In the genomic region with DNA sequence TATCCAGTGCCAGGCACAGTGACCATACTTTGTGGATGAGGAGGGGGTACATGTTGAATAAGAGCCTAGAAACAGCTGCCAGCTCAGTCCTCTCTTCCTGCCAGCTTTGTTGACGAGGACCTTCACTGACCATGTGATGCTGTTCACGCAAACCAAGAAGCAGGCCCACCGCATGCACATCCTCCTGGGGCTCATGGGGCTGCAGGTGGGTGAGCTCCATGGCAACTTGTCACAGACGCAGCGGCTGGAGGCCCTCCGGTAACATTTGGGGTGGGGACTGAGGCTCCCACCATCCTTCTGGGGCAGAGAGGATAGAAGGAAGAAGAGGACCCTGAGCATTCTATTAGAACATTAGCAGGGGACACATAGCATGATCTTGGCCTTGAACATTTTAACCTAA, we compare ENCODE assay signal across 26 cellular contexts.
"Had no signal": no experiment of that assay in that cellular context is flagged by ENCODE, and none has a peak within 500 bp of the region (broad histone marks: within the 10 kb centered on the region; RNA-seq: fewer than 3 reads in every experiment).

No MANE protein-coding gene starts in this region.

- H3K36me3 ChIP-seq: ovary had no signal

- H3K27me3 ChIP-seq: colonic mucosa, ovary, right lobe of liver, upper lobe of right lung had no signal

- H3K27ac ChIP-seq: colonic mucosa, ovary, right lobe of liver, upper lobe of right lung had no signal

- H3K9me3 Mint-ChIP-seq: effector memory CD8-positive, alpha-beta T cell; nephron progenitor cell; stimulated activated naive CD8-positive, alpha-beta T cell treated with anti-CD3 and anti-CD28 coated beads, Interleukin-15, amount 100 ng/mL, for 72 hours; T-cell; T-helper 2 cell treated with Interferon-gamma antibody and Interleukin-4, amounts not matched to agents 5 μg/mL and 100 μg/mL, for 36 hours had no signal

- FAIRE-seq: bronchial epithelial cell, endothelial cell of umbilical vein, keratinocyte had no signal

- H3K27ac Mint-ChIP-seq: nephron progenitor cell; progenitor cell of endocrine pancreas; T-helper 2 cell treated with Interferon-gamma antibody and Interleukin-4, amounts not matched to agents 5 μg/mL and 100 μg/mL, for 36 hours had no signal

- H3K4me1 ChIP-seq: colonic mucosa, right lobe of liver, upper lobe of right lung had no signal

- H3K4me1 Mint-ChIP-seq: activated CD4-positive, alpha-beta T cell treated with anti-CD3 and anti-CD28 coated beads for 36 hours; nephron progenitor cell had no signal

- H3K4me3 ChIP-seq: colonic mucosa, ovary, right lobe of liver, upper lobe of right lung had no signal

- DNase-seq: activated CD4-positive, alpha-beta T cell treated with anti-CD3 and anti-CD28 coated beads for 36 hours; activated CD4-positive, CD25-positive, alpha-beta regulatory T cell; activated CD8-positive, alpha-beta memory T cell treated with anti-CD3 and anti-CD28 coated beads for 24 hours; activated gamma-delta T cell treated with Interleukin-2 at 50 U/mL for 16 hours; activated naive CD4-positive, alpha-beta T cell treated with anti-CD3 and anti-CD28 coated beads, Interleukin-2, amount 50 U/mL, for 16 hours; anterior cingulate cortex; colonic mucosa; effector memory CD8-positive, alpha-beta T cell; head of caudate nucleus; hippocampal formation; left colon; mesenchymal stem cell; nephron progenitor cell; ovary; right lobe of liver; stimulated activated CD4-positive, alpha-beta T cell treated with anti-CD3 and anti-CD28 coated beads, Interleukin-12 subunit alpha, Interleukin-12 subunit beta, amount 100 ng/mL, for 4 hours; stimulated activated CD4-positive, alpha-beta T cell treated with anti-CD3 and anti-CD28 coated beads, Interleukin-4, amount 100 ng/mL, for 1 hour; stimulated activated naive CD8-positive, alpha-beta T cell treated with anti-CD3 and anti-CD28 coated beads, Interleukin-15, amount 100 ng/mL, for 72 hours; substantia nigra; T-cell; upper lobe of right lung had no signal

- H3K9me3 ChIP-seq: colonic mucosa, ovary, right lobe of liver, upper lobe of right lung had no signal

- ATAC-seq: activated CD4-positive, alpha-beta T cell treated with anti-CD3 and anti-CD28 coated beads for 36 hours; effector memory CD8-positive, alpha-beta T cell; left colon; right lobe of liver; stimulated activated naive CD8-positive, alpha-beta T cell treated with anti-CD3 and anti-CD28 coated beads, Interleukin-15, amount 100 ng/mL, for 72 hours; T-cell; upper lobe of right lung had no signal

- H3K4me3 Mint-ChIP-seq: activated CD4-positive, alpha-beta T cell treated with anti-CD3 and anti-CD28 coated beads for 36 hours; effector memory CD8-positive, alpha-beta T cell; nephron progenitor cell; stimulated activated naive CD8-positive, alpha-beta T cell treated with anti-CD3 and anti-CD28 coated beads, Interleukin-15, amount 100 ng/mL, for 72 hours; T-cell; T-helper 2 cell treated with Interferon-gamma antibody and Interleukin-4, amounts not matched to agents 5 μg/mL and 100 μg/mL, for 36 hours had no signal

- H3K27me3 Mint-ChIP-seq: activated CD4-positive, alpha-beta T cell treated with anti-CD3 and anti-CD28 coated beads for 36 hours; effector memory CD8-positive, alpha-beta T cell; progenitor cell of endocrine pancreas; stimulated activated naive CD8-positive, alpha-beta T cell treated with anti-CD3 and anti-CD28 coated beads, Interleukin-15, amount 100 ng/mL, for 72 hours; T-cell had no signal
